ENCODE assay signal across 1 cellular context in the genomic region with DNA sequence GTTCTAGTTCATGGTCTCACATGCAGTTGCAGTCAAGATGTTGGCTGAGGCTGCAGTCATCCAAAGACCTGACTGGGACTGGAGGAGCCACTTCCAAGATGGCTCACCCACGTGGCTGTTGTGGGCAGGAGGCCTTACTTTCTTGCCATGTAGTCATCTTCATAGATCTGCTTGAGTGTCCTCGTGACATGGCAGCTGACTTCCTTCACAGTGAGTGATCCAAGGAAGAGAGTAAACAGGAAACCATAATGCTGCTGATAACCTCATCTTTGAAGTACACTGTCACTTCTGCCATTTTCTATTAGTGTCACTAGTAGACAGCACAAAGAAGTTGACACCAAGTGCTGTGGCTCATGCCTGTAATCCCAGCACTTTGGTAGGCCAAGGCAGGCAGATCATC.
A peak's percentile ranks its signal among the peaks of the same experiment; 100 is the strongest.
TF ChIP-seq lines count a peak whose summit lies in the region.

No MANE protein-coding gene starts in this region.

TF ChIP-seq in K562, 482 proteins besides CTCF, POLR2A, EP300 and RAD21 (continued from another document and continues in another):
- TF ChIP-seq ZBTB5 (IDR thresholded peaks at IDR 0.05) (no peak), ZBTB8A (IDR thresholded peaks at IDR 0.05; ENCODE audit: partially characterized antibody) (no peak), ELF2 (CRISPR knock-in tag; IDR thresholded peaks at IDR 0.05) (no peak), SMAD1 (IDR thresholded peaks at IDR 0.05; ENCODE audit: low read depth, low read length, partially characterized antibody) (no peak), NKRF (IDR thresholded peaks at IDR 0.05; ENCODE audit: borderline replicate concordance) (no peak), HES1 (IDR thresholded peaks at IDR 0.05; ENCODE audit: low read depth) (no peak), SUPT5H (IDR thresholded peaks at IDR 0.05) (no peak), NFXL1 (CRISPR knock-in tag; IDR thresholded peaks at IDR 0.05) (no peak), CREB5 (CRISPR knock-in tag; IDR thresholded peaks at IDR 0.05) (no peak), CREBBP (IDR thresholded peaks at IDR 0.05; ENCODE audit: low read depth, low read length) (no peak), CEBPB (tag; IDR thresholded peaks at IDR 0.05) (no peak), MBD2 (IDR thresholded peaks at IDR 0.05; ENCODE audit: borderline replicate concordance, low read depth) (no peak), TFAM (CRISPR knock-in tag; conservative IDR thresholded peaks at IDR 0.05) (no peak), PHB2 (IDR thresholded peaks at IDR 0.05; ENCODE audit: low read depth) (no peak), ZBTB17 (CRISPR knock-in tag; IDR thresholded peaks at IDR 0.05) (peak; percentile 48; the same call in 1 of the 2 replicates), BCLAF1 (IDR thresholded peaks at IDR 0.05; ENCODE audit: borderline replicate concordance in 1 of 2, control insufficient read depth in 1 of 2, low read depth in 2 of 2, low read length in 1 of 2) (no peak), ZNF41 (CRISPR knock-in tag; conservative IDR thresholded peaks at IDR 0.05) (peak; percentile 29), ZNF511 (CRISPR knock-in tag; IDR thresholded peaks at IDR 0.05) (no peak), ZSCAN29 (IDR thresholded peaks at IDR 0.05) (no peak)
- TF ChIP-seq, protein P1, sequence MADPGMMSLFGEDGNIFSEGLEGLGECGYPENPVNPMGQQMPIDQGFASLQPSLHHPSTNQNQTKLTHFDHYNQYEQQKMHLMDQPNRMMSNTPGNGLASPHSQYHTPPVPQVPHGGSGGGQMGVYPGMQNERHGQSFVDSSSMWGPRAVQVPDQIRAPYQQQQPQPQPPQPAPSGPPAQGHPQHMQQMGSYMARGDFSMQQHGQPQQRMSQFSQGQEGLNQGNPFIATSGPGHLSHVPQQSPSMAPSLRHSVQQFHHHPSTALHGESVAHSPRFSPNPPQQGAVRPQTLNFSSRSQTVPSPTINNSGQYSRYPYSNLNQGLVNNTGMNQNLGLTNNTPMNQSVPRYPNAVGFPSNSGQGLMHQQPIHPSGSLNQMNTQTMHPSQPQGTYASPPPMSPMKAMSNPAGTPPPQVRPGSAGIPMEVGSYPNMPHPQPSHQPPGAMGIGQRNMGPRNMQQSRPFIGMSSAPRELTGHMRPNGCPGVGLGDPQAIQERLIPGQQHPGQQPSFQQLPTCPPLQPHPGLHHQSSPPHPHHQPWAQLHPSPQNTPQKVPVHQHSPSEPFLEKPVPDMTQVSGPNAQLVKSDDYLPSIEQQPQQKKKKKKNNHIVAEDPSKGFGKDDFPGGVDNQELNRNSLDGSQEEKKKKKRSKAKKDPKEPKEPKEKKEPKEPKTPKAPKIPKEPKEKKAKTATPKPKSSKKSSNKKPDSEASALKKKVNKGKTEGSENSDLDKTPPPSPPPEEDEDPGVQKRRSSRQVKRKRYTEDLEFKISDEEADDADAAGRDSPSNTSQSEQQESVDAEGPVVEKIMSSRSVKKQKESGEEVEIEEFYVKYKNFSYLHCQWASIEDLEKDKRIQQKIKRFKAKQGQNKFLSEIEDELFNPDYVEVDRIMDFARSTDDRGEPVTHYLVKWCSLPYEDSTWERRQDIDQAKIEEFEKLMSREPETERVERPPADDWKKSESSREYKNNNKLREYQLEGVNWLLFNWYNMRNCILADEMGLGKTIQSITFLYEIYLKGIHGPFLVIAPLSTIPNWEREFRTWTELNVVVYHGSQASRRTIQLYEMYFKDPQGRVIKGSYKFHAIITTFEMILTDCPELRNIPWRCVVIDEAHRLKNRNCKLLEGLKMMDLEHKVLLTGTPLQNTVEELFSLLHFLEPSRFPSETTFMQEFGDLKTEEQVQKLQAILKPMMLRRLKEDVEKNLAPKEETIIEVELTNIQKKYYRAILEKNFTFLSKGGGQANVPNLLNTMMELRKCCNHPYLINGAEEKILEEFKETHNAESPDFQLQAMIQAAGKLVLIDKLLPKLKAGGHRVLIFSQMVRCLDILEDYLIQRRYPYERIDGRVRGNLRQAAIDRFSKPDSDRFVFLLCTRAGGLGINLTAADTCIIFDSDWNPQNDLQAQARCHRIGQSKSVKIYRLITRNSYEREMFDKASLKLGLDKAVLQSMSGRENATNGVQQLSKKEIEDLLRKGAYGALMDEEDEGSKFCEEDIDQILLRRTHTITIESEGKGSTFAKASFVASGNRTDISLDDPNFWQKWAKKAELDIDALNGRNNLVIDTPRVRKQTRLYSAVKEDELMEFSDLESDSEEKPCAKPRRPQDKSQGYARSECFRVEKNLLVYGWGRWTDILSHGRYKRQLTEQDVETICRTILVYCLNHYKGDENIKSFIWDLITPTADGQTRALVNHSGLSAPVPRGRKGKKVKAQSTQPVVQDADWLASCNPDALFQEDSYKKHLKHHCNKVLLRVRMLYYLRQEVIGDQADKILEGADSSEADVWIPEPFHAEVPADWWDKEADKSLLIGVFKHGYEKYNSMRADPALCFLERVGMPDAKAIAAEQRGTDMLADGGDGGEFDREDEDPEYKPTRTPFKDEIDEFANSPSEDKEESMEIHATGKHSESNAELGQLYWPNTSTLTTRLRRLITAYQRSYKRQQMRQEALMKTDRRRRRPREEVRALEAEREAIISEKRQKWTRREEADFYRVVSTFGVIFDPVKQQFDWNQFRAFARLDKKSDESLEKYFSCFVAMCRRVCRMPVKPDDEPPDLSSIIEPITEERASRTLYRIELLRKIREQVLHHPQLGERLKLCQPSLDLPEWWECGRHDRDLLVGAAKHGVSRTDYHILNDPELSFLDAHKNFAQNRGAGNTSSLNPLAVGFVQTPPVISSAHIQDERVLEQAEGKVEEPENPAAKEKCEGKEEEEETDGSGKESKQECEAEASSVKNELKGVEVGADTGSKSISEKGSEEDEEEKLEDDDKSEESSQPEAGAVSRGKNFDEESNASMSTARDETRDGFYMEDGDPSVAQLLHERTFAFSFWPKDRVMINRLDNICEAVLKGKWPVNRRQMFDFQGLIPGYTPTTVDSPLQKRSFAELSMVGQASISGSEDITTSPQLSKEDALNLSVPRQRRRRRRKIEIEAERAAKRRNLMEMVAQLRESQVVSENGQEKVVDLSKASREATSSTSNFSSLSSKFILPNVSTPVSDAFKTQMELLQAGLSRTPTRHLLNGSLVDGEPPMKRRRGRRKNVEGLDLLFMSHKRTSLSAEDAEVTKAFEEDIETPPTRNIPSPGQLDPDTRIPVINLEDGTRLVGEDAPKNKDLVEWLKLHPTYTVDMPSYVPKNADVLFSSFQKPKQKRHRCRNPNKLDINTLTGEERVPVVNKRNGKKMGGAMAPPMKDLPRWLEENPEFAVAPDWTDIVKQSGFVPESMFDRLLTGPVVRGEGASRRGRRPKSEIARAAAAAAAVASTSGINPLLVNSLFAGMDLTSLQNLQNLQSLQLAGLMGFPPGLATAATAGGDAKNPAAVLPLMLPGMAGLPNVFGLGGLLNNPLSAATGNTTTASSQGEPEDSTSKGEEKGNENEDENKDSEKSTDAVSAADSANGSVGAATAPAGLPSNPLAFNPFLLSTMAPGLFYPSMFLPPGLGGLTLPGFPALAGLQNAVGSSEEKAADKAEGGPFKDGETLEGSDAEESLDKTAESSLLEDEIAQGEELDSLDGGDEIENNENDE (IDR thresholded peaks at IDR 0.05; ENCODE audit: low read depth, low read length), result no peak
- TF ChIP-seq, protein P2, sequence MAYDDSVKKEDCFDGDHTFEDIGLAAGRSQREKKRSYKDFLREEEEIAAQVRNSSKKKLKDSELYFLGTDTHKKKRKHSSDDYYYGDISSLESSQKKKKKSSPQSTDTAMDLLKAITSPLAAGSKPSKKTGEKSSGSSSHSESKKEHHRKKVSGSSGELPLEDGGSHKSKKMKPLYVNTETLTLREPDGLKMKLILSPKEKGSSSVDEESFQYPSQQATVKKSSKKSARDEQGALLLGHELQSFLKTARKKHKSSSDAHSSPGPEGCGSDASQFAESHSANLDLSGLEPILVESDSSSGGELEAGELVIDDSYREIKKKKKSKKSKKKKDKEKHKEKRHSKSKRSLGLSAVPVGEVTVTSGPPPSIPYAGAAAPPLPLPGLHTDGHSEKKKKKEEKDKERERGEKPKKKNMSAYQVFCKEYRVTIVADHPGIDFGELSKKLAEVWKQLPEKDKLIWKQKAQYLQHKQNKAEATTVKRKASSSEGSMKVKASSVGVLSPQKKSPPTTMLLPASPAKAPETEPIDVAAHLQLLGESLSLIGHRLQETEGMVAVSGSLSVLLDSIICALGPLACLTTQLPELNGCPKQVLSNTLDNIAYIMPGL (CRISPR knock-in tag; IDR thresholded peaks at IDR 0.05), result no peak
- TF ChIP-seq, protein P3, sequence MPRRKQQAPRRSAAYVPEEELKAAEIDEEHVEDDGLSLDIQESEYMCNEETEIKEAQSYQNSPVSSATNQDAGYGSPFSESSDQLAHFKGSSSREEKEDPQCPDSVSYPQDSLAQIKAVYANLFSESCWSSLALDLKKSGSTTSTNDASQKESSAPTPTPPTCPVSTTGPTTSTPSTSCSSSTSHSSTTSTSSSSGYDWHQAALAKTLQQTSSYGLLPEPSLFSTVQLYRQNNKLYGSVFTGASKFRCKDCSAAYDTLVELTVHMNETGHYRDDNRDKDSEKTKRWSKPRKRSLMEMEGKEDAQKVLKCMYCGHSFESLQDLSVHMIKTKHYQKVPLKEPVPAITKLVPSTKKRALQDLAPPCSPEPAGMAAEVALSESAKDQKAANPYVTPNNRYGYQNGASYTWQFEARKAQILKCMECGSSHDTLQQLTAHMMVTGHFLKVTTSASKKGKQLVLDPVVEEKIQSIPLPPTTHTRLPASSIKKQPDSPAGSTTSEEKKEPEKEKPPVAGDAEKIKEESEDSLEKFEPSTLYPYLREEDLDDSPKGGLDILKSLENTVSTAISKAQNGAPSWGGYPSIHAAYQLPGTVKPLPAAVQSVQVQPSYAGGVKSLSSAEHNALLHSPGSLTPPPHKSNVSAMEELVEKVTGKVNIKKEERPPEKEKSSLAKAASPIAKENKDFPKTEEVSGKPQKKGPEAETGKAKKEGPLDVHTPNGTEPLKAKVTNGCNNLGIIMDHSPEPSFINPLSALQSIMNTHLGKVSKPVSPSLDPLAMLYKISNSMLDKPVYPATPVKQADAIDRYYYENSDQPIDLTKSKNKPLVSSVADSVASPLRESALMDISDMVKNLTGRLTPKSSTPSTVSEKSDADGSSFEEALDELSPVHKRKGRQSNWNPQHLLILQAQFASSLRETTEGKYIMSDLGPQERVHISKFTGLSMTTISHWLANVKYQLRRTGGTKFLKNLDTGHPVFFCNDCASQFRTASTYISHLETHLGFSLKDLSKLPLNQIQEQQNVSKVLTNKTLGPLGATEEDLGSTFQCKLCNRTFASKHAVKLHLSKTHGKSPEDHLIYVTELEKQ (CRISPR knock-in tag; IDR thresholded peaks at IDR 0.05), result no peak
